20 cellular contexts compared by ENCODE assay signal in genomic region chr4:184403384-184403781, GRCh38.
A peak's percentile ranks its signal among the peaks of the same experiment; 100 is the strongest.
DNase-seq lines count a peak whose midpoint lies in the region; ATAC-seq, FAIRE-seq and TF ChIP-seq lines count a peak whose summit lies in the region.
"Had no signal": no experiment of that assay in that cellular context is flagged by ENCODE, and none has a peak within 500 bp of the region (broad histone marks: within the 10 kb centered on the region; RNA-seq: fewer than 3 reads in every experiment).

No MANE protein-coding gene starts in this region.

- H3K36me3 ChIP-seq in CD8-positive, alpha-beta T cell (ENCODE audit: insufficient read depth, low read length): peaks cover 49% of the 10 kb centered on the region
- no peaks in the 10 kb centered on the region for H3K36me3 ChIP-seq in astrocyte (ENCODE audit: insufficient read depth, low read length)

- no peak overlapping the region for H3K4me3 Mint-ChIP-seq in CD8-positive, alpha-beta T cell
- no peak overlapping the region for H3K4me3 Mint-ChIP-seq in astrocyte (ENCODE audit: unreplicated experiment)
- H3K4me3 Mint-ChIP-seq in naive thymus-derived CD8-positive, alpha-beta T cell: no peak overlapping the region
- H3K4me3 Mint-ChIP-seq in activated T-helper 2 cell treated with anti-CD3 and anti-CD28 coated beads, Interferon-gamma antibody, Interleukin-2, Interleukin-4, amounts not matched to agents 10 μg/mL and 5 μg/mL and 100 μg/mL, durations not matched to agents 14 hours and 24 hours and 36 hours (ENCODE audit: low read depth): no peak overlapping the region
- H3K4me3 Mint-ChIP-seq: activated CD4-positive, alpha-beta memory T cell treated with anti-CD3 and anti-CD28 coated beads for 36 hours; mesothelial cell of epicardium had no signal

- no peak overlapping the region for H3K9ac ChIP-seq in astrocyte (ENCODE audit: low read length)

- no peaks in the 10 kb centered on the region for H4K20me1 ChIP-seq in astrocyte (ENCODE audit: insufficient read depth, low read length)

- H3K27me3 Mint-ChIP-seq in CD8-positive, alpha-beta T cell (ENCODE audit: low read depth): no peaks in the 10 kb centered on the region
- H3K27me3 Mint-ChIP-seq in astrocyte (ENCODE audit: low read depth, unreplicated experiment): no peaks in the 10 kb centered on the region
- no peaks in the 10 kb centered on the region for H3K27me3 Mint-ChIP-seq in naive thymus-derived CD8-positive, alpha-beta T cell
- H3K27me3 Mint-ChIP-seq in activated T-helper 2 cell treated with anti-CD3 and anti-CD28 coated beads, Interferon-gamma antibody, Interleukin-2, Interleukin-4, amounts not matched to agents 10 μg/mL and 5 μg/mL and 100 μg/mL, durations not matched to agents 14 hours and 24 hours and 36 hours (ENCODE audit: low read depth): no peaks in the 10 kb centered on the region
- H3K27me3 Mint-ChIP-seq: activated CD4-positive, alpha-beta memory T cell treated with anti-CD3 and anti-CD28 coated beads for 36 hours had no signal

- ATAC-seq in CD8-positive, alpha-beta T cell: no peak
- peak; percentile 29 for ATAC-seq in HG02610 (IDR thresholded peaks at IDR 0.05; ENCODE audit: unreplicated experiment)
- ATAC-seq in naive thymus-derived CD8-positive, alpha-beta T cell: no peak

- H3K27ac Mint-ChIP-seq in CD8-positive, alpha-beta T cell: peak overlapping the region; percentile 28
- no peak overlapping the region for H3K27ac Mint-ChIP-seq in astrocyte (ENCODE audit: unreplicated experiment)
- peak overlapping the region in 7 of 10 donors; percentile 4 to 42 (median 21) for H3K27ac Mint-ChIP-seq in naive thymus-derived CD8-positive, alpha-beta T cell
- no peak overlapping the region for H3K27ac Mint-ChIP-seq in activated T-helper 2 cell treated with anti-CD3 and anti-CD28 coated beads, Interferon-gamma antibody, Interleukin-2, Interleukin-4, amounts not matched to agents 10 μg/mL and 5 μg/mL and 100 μg/mL, durations not matched to agents 14 hours and 24 hours and 36 hours
- H3K27ac Mint-ChIP-seq: activated CD4-positive, alpha-beta memory T cell treated with anti-CD3 and anti-CD28 coated beads for 36 hours; mesothelial cell of epicardium had no signal

- POLR2A ChIA-PET in CD8-positive, alpha-beta T cell (lab: Charles Lee): no interaction called here
- POLR2A ChIA-PET in naive thymus-derived CD8-positive, alpha-beta T cell (lab: Charles Lee): no interaction called here

- no peak overlapping the region for H3K4me3 ChIP-seq in CD8-positive, alpha-beta T cell (ENCODE audit: low read depth, low read length)
- H3K4me3 ChIP-seq in astrocyte (ENCODE audit: insufficient read depth, low read depth, low read length): no peak overlapping the region
- no peak overlapping the region for H3K4me3 ChIP-seq in dorsolateral prefrontal cortex

- H3K27ac ChIP-seq in CD8-positive, alpha-beta T cell (ENCODE audit: low read depth, low read length): no peak overlapping the region
- H3K27ac ChIP-seq in astrocyte (ENCODE audit: low read depth, low read length) (peak overlapping the region; percentile 22), dorsolateral prefrontal cortex (peak overlapping the region in 4 of 59 donors; percentile 0 to 22 (median 5))

- peak; percentile 56 for FAIRE-seq in astrocyte (lab: Jason Lieb, UNC)
- FAIRE-seq: endometrium, frontal cortex, small intestine, TTC549 had no signal

- TF ChIP-seq CTCF in CD8-positive, alpha-beta T cell (IDR thresholded peaks at IDR 0.05): no peak
- no peak for TF ChIP-seq CTCF in astrocyte (IDR thresholded peaks at IDR 0.05; ENCODE audit: insufficient read depth, low read depth, low read length)
- TF ChIP-seq CTCF in dorsolateral prefrontal cortex (IDR thresholded peaks at IDR 0.05 in 54 of 56, conservative IDR thresholded peaks at IDR 0.05 in 2 of 56; ENCODE audit: low read depth in 1 of 56, partially characterized antibody in 56 of 56): no peak

- no peak overlapping the region for H2AFZ ChIP-seq in astrocyte (ENCODE audit: low read depth, low read length)

- H3K79me2 ChIP-seq in astrocyte (ENCODE audit: insufficient read depth, low read length): no peaks in the 10 kb centered on the region

- no peaks in the 10 kb centered on the region for H3K9me3 Mint-ChIP-seq in CD8-positive, alpha-beta T cell
- H3K9me3 Mint-ChIP-seq in astrocyte (ENCODE audit: unreplicated experiment): no peaks in the 10 kb centered on the region
- H3K9me3 Mint-ChIP-seq in naive thymus-derived CD8-positive, alpha-beta T cell: no peaks in the 10 kb centered on the region
- H3K9me3 Mint-ChIP-seq in activated T-helper 2 cell treated with anti-CD3 and anti-CD28 coated beads, Interferon-gamma antibody, Interleukin-2, Interleukin-4, amounts not matched to agents 10 μg/mL and 5 μg/mL and 100 μg/mL, durations not matched to agents 14 hours and 24 hours and 36 hours: no peaks in the 10 kb centered on the region
- H3K9me3 Mint-ChIP-seq: activated CD4-positive, alpha-beta memory T cell treated with anti-CD3 and anti-CD28 coated beads for 36 hours; mesothelial cell of epicardium had no signal

- CTCF ChIA-PET in CD8-positive, alpha-beta T cell (lab: Charles Lee): no interaction called here

- H3K4me2 ChIP-seq in astrocyte (ENCODE audit: low read length): peak overlapping the region; percentile 16

- H3K36me3 Mint-ChIP-seq in CD8-positive, alpha-beta T cell: peaks cover 93% of the 10 kb centered on the region
- H3K36me3 Mint-ChIP-seq in astrocyte (ENCODE audit: low read depth, unreplicated experiment): peaks cover 13% of the 10 kb centered on the region
- peaks cover 9 to 96% (median 14%) of the 10 kb centered on the region in 3 donors for H3K36me3 Mint-ChIP-seq in naive thymus-derived CD8-positive, alpha-beta T cell
- H3K36me3 Mint-ChIP-seq in activated T-helper 2 cell treated with anti-CD3 and anti-CD28 coated beads, Interferon-gamma antibody, Interleukin-2, Interleukin-4, amounts not matched to agents 10 μg/mL and 5 μg/mL and 100 μg/mL, durations not matched to agents 14 hours and 24 hours and 36 hours (ENCODE audit: low read depth): peaks cover 84% of the 10 kb centered on the region

- H3K9me3 ChIP-seq in CD8-positive, alpha-beta T cell (ENCODE audit: low read length): no peaks in the 10 kb centered on the region
- no peaks in the 10 kb centered on the region for H3K9me3 ChIP-seq in astrocyte (ENCODE audit: insufficient read depth, low read depth, low read length)

- H3K27me3 ChIP-seq in CD8-positive, alpha-beta T cell (ENCODE audit: insufficient read depth, low read length): no peaks in the 10 kb centered on the region
- H3K27me3 ChIP-seq in astrocyte (ENCODE audit: insufficient read depth, low read length) (no peaks in the 10 kb centered on the region), dorsolateral prefrontal cortex (no peaks in the 10 kb centered on the region)

- no peaks in the 10 kb centered on the region for H3K4me1 ChIP-seq in CD8-positive, alpha-beta T cell (ENCODE audit: insufficient read depth, low read length)
- peaks cover 28% of the 10 kb centered on the region for H3K4me1 ChIP-seq in astrocyte (ENCODE audit: insufficient read depth, low read length)

- H3K4me1 Mint-ChIP-seq in CD8-positive, alpha-beta T cell (ENCODE audit: low read depth): peaks cover 20% of the 10 kb centered on the region
- H3K4me1 Mint-ChIP-seq in astrocyte (ENCODE audit: low read depth, unreplicated experiment): peaks cover 19% of the 10 kb centered on the region
- peaks cover 17 to 36% (median 22%) of the 10 kb centered on the region in 4 donors for H3K4me1 Mint-ChIP-seq in naive thymus-derived CD8-positive, alpha-beta T cell
- peaks cover 23% of the 10 kb centered on the region for H3K4me1 Mint-ChIP-seq in activated T-helper 2 cell treated with anti-CD3 and anti-CD28 coated beads, Interferon-gamma antibody, Interleukin-2, Interleukin-4, amounts not matched to agents 10 μg/mL and 5 μg/mL and 100 μg/mL, durations not matched to agents 14 hours and 24 hours and 36 hours (ENCODE audit: low read depth)

- no peak for DNase-seq in CD8-positive, alpha-beta T cell
- DNase-seq in astrocyte (ENCODE audit: low read depth): no peak
- no peak for DNase-seq in naive thymus-derived CD8-positive, alpha-beta T cell
- DNase-seq in dorsolateral prefrontal cortex: no peak
- no peak for DNase-seq in activated T-helper 2 cell treated with anti-CD3 and anti-CD28 coated beads, Interferon-gamma antibody, Interleukin-2, Interleukin-4, amounts not matched to agents 10 μg/mL and 5 μg/mL and 100 μg/mL, durations not matched to agents 14 hours and 24 hours and 36 hours (ENCODE audit: low spot score)
- DNase-seq in T-helper 1 cell: no peak
- DNase-seq in NCI-H2227 (lab: John Stamatoyannopoulos, UW; ENCODE audit: unreplicated experiment): no peak
- DNase-seq: activated CD4-positive, alpha-beta memory T cell treated with anti-CD3 and anti-CD28 coated beads for 36 hours; activated gamma-delta T cell treated with Interleukin-2 at 50 U/mL for 16 hours; DMS53; KBM-7; NCI-H1105 treated with DMSO at 0.1 percent for 48 hours; NCI-H2171 treated with DMSO at 0.1 percent for 48 hours; small intestine; stimulated activated naive CD4-positive, alpha-beta T cell treated with Interleukin-2 at 50 U/mL for 16 hours had no signal

- intact Hi-C loops in CD8-positive, alpha-beta T cell (cut with DNase I, micrococcal nuclease): no loop called here
- intact Hi-C loops in dorsolateral prefrontal cortex (cut with DNase I): no loop called here
- intact Hi-C loops in activated T-helper 2 cell treated with anti-CD3 and anti-CD28 coated beads, Interferon-gamma antibody, Interleukin-2, Interleukin-4, amounts not matched to agents 10 μg/mL and 5 μg/mL and 100 μg/mL, durations not matched to agents 14 hours and 24 hours and 36 hours (cut with micrococcal nuclease): no loop called here

Comparison
In these comparisons a context has a peak if more than half of its experiments do, and no peak if none do; other contexts are left out.
1. H3K27ac Mint-ChIP-seq: peak in CD8-positive, alpha-beta T cell (single experiment) and naive thymus-derived CD8-positive, alpha-beta T cell (7 of 10); none in astrocyte (single experiment) and activated T-helper 2 cell treated with anti-CD3 and anti-CD28 coated beads, Interferon-gamma antibody, Interleukin-2, Interleukin-4, amounts not matched to agents 10 μg/mL and 5 μg/mL and 100 μg/mL, durations not matched to agents 14 hours and 24 hours and 36 hours (single experiment).